In the genomic region with DNA sequence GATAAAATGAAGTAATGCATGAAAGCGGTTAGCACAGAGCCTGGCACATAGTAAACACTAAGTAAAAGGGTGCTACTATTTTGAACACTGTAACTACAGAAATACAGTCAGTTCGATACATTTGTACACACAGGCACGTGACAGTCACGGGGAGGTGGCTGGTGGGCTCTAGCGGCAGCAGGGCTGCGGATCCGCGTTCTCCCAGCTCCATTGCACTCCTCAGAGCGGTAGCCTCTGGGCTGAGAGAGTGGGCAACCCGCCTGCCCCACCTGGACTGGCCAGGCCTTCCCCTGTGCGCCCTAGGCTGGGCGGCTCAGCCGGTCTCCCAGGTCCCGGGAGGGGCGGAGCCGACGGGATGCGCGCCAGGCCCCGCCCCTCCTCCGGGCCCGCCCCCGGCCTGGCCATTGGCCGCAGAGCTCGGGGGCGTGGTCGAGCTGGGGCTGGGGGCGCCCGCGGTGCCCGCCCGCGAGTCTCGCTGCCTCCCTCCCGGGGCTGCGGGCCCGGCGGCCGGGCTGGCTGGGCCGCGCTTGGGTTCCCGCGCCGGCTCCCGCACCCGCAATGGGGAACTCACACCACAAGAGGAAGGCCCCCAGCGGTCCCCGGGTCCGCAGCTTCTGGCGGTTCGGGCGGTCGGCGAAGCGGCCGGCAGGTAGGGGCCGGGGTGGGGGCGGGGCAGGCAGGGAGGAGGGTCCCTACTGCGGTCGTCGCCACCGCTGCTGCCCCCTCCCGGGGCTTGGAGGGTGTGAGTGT, we compare ENCODE assay signal across 8 cellular contexts. TPM values are rescaled to one million over a fixed set of nuclear protein-coding genes. Genes with fewer than 3 reads are reported as not detected.
A peak's percentile ranks its signal among the peaks of the same experiment; 100 is the strongest.
DNase-seq lines count a peak whose midpoint lies in the region; ATAC-seq, FAIRE-seq and TF ChIP-seq lines count a peak whose summit lies in the region.

No MANE protein-coding gene starts in this region.

- H4K20me1 ChIP-seq in SK-N-SH (ENCODE audit: insufficient read depth): no peaks in the 10 kb centered on the region

- H3K9me3 ChIP-seq in HUES48 (ENCODE audit: control insufficient read depth, insufficient read depth, low read length) (no peaks in the 10 kb centered on the region), SK-N-SH (no peaks in the 10 kb centered on the region), pancreas (no peaks in the 10 kb centered on the region)

- H3K9ac ChIP-seq in HUES48 (ENCODE audit: low read depth, low read length) (peak overlapping the region; percentile 76; the same call in 1 of the 2 replicates), SK-N-SH (peak overlapping the region; percentile 52; the same call in 1 of the 2 replicates)

- no peaks in the 10 kb centered on the region for H3K9me2 ChIP-seq in SK-N-SH

- no peaks in the 10 kb centered on the region for H3K27me3 Mint-ChIP-seq in type B pancreatic cell

- peak overlapping the region; percentile 96 for H3K4me3 Mint-ChIP-seq in type B pancreatic cell

- H3K4me1 ChIP-seq in HUES48 (ENCODE audit: control insufficient read depth, insufficient read depth, low read length) (peaks cover 30% of the 10 kb centered on the region), SK-N-SH (ENCODE audit: control insufficient read depth in 1 of 2, insufficient read depth in 2 of 2, low read depth in 1 of 2, low read length in 1 of 2) (peaks cover 0 to 17% of the 10 kb centered on the region in 2 experiments; a peak in 1 of 4 replicates), pancreas (peaks cover 16 to 32% (median 27%) of the 10 kb centered on the region in 3 donors)

- H3K36me3 Mint-ChIP-seq in activated naive CD4-positive, alpha-beta T cell treated with anti-CD3 and anti-CD28 coated beads, Interleukin-2, amount 50 U/mL, for 72 hours: no peaks in the 10 kb centered on the region
- H3K36me3 Mint-ChIP-seq in type B pancreatic cell: peaks cover 4% of the 10 kb centered on the region

- H3K27ac ChIP-seq in HUES48 (ENCODE audit: low read depth, low read length): peak overlapping the region; percentile 86
- no peak overlapping the region; a peak in 1 of 4 replicates for H3K27ac ChIP-seq in SK-N-SH (ENCODE audit: low read depth in 2 of 2, low read length in 1 of 2)
- peak overlapping the region; percentile 81 to 99 (median 90) for H3K27ac ChIP-seq in pancreas

- intact Hi-C loops in head of caudate nucleus (cut with DNase I) (no loop called here), pancreas (cut with DNase I) (no loop called here)

- H3K4me2 ChIP-seq in SK-N-SH: peak overlapping the region; percentile 97

- TF ChIP-seq EP300 in SK-N-SH (IDR thresholded peaks at IDR 0.05; ENCODE audit: borderline replicate concordance in 1 of 2, low read depth in 1 of 2, low read length in 1 of 2): no peak

- H3K27ac Mint-ChIP-seq in activated naive CD4-positive, alpha-beta T cell treated with anti-CD3 and anti-CD28 coated beads, Interleukin-2, amount 50 U/mL, for 72 hours: no peak overlapping the region
- peak overlapping the region; percentile 100 for H3K27ac Mint-ChIP-seq in type B pancreatic cell

- CTCF ChIA-PET in SK-N-SH (lab: Yijun Ruan, JAX): interaction anchor here (1.2 to 6.6 kb wide), 3 partner anchors 11 to 42 kb away, joined by 5 to 56 read pairs (median 10); no protein-coding TSS in a partner anchor

- WGBS in SK-N-SH (ENCODE audit: low lambda C conversion rate): 17% methylated on average over 6 of the region's 63 CpGs
- WGBS in pancreas, 2 donors: 1% methylated on average over 33 to 63 of the region's 63 CpGs

- H3K4me3 ChIP-seq in HUES48 (ENCODE audit: low read depth, low read length): peak overlapping the region; percentile 92
- H3K4me3 ChIP-seq in SK-N-SH (ENCODE audit: low read depth in 2 of 2, low read length in 1 of 2): peak overlapping the region; percentile 65 to 71
- peak overlapping the region; percentile 80 to 87 (median 82) for H3K4me3 ChIP-seq in pancreas

- in situ Hi-C loops in GM13977 (cut with MboI; ENCODE audit: low pct_unique_long_range_greater_than_20kb, low sequenced_read_pairs, unreplicated experiment): no loop called here

- H3K79me2 ChIP-seq in SK-N-SH (ENCODE audit: insufficient read depth): no peaks in the 10 kb centered on the region

- no peaks in the 10 kb centered on the region for H3K27me3 ChIP-seq in HUES48 (ENCODE audit: control insufficient read depth, insufficient read depth, low read length)
- H3K27me3 ChIP-seq in SK-N-SH (ENCODE audit: insufficient read depth): no peaks in the 10 kb centered on the region
- H3K27me3 ChIP-seq in pancreas: no peaks in the 10 kb centered on the region

- no peak for TF ChIP-seq CTCF in GM13977 (IDR thresholded peaks at IDR 0.05; ENCODE audit: extremely low read depth, insufficient read depth, missing control alignments)
- TF ChIP-seq CTCF in SK-N-SH (IDR thresholded peaks at IDR 0.05): no peak
- no peak for TF ChIP-seq CTCF in pancreas (IDR thresholded peaks at IDR 0.05)
- peak; percentile 2 for TF ChIP-seq CTCF in type B pancreatic cell (conservative IDR thresholded peaks at IDR 0.05)

- peaks cover 6% of the 10 kb centered on the region for H3F3A ChIP-seq in SK-N-SH (replicated peaks; ENCODE audit: insufficient read depth)

- POLR2A ChIA-PET in SK-N-SH (lab: Yijun Ruan, JAX): no interaction called here

- peaks cover 38% of the 10 kb centered on the region for H3K4me1 Mint-ChIP-seq in type B pancreatic cell (ENCODE audit: unreplicated experiment)

- FAIRE-seq in pancreas (lab: Jason Lieb, UNC): no peak

- peak; percentile 87 to 90 for ATAC-seq in activated naive CD4-positive, alpha-beta T cell treated with anti-CD3 and anti-CD28 coated beads, Interleukin-2, amount 50 U/mL, for 72 hours
- peak; percentile 81 to 92 (median 88) for ATAC-seq in pancreas
- no peak for ATAC-seq in HG03095 (IDR thresholded peaks at IDR 0.05; ENCODE audit: unreplicated experiment)

- H3K36me3 ChIP-seq in HUES48 (ENCODE audit: control insufficient read depth, insufficient read depth, low read length) (no peaks in the 10 kb centered on the region), SK-N-SH (replicated peaks in 1 of 2; ENCODE audit: control insufficient read depth in 1 of 2, insufficient read depth in 2 of 2, low read length in 1 of 2) (no peaks in the 10 kb centered on the region), pancreas (no peaks in the 10 kb centered on the region)

- peak overlapping the region; percentile 87; the same call in 1 of the 2 replicates for H2AFZ ChIP-seq in SK-N-SH (ENCODE audit: low read depth)

- DNase-seq in GM13977 (ENCODE audit: low spot score) (peak; percentile 96), SK-N-SH (peak; percentile 100), head of caudate nucleus (peak in 41 of 42 donors; percentile 14 to 84 (median 69)), pancreas (peak; percentile 83 to 94 (median 89)), type B pancreatic cell (ENCODE audit: extremely low spot score, unreplicated experiment) (peak; percentile 90)
- peak; percentile 73 to 80 for DNase-seq in activated naive CD4-positive, alpha-beta T cell treated with anti-CD3 and anti-CD28 coated beads, Interleukin-2, amount 50 U/mL, for 72 hours (ENCODE audit: low spot score in 2 of 2)

- H3K9me3 Mint-ChIP-seq in activated naive CD4-positive, alpha-beta T cell treated with anti-CD3 and anti-CD28 coated beads, Interleukin-2, amount 50 U/mL, for 72 hours: no peaks in the 10 kb centered on the region
- no peaks in the 10 kb centered on the region for H3K9me3 Mint-ChIP-seq in type B pancreatic cell

- TF ChIP-seq RAD21 in SK-N-SH (IDR thresholded peaks at IDR 0.05; ENCODE audit: low read length): no peak

TF ChIP-seq in SK-N-SH, 30 proteins besides CTCF, POLR2A, EP300 and RAD21:
- TF ChIP-seq MXI1 (IDR thresholded peaks at IDR 0.05; ENCODE audit: low read depth, low read length) (peak; percentile 70), RCOR1 (IDR thresholded peaks at IDR 0.05; ENCODE audit: low read length) (0 out of 2 replicates have a peak, but pooled peaks have one; percentile 14), TEAD4 (IDR thresholded peaks at IDR 0.05; ENCODE audit: borderline replicate concordance, insufficient read depth) (no peak), SMC3 (IDR thresholded peaks at IDR 0.05; ENCODE audit: low read depth, low read length) (no peak), NRF1 (IDR thresholded peaks at IDR 0.05; ENCODE audit: low read depth, low read length) (peak; percentile 24; the same call in 1 of the 2 replicates), CHD2 (IDR thresholded peaks at IDR 0.05; ENCODE audit: low read length, partially characterized antibody) (no peak), FOXM1 (IDR thresholded peaks at IDR 0.05; ENCODE audit: low read depth) (no peak), TAF1 (IDR thresholded peaks at IDR 0.05; ENCODE audit: borderline replicate concordance, low read depth, low read length) (no peak), JUND (IDR thresholded peaks at IDR 0.05) (no peak)
- TF ChIP-seq, protein P1, sequence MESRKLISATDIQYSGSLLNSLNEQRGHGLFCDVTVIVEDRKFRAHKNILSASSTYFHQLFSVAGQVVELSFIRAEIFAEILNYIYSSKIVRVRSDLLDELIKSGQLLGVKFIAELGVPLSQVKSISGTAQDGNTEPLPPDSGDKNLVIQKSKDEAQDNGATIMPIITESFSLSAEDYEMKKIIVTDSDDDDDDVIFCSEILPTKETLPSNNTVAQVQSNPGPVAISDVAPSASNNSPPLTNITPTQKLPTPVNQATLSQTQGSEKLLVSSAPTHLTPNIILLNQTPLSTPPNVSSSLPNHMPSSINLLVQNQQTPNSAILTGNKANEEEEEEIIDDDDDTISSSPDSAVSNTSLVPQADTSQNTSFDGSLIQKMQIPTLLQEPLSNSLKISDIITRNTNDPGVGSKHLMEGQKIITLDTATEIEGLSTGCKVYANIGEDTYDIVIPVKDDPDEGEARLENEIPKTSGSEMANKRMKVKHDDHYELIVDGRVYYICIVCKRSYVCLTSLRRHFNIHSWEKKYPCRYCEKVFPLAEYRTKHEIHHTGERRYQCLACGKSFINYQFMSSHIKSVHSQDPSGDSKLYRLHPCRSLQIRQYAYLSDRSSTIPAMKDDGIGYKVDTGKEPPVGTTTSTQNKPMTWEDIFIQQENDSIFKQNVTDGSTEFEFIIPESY (IDR thresholded peaks at IDR 0.05; ENCODE audit: borderline replicate concordance, low read depth): no peak
- TF ChIP-seq, protein P2, sequence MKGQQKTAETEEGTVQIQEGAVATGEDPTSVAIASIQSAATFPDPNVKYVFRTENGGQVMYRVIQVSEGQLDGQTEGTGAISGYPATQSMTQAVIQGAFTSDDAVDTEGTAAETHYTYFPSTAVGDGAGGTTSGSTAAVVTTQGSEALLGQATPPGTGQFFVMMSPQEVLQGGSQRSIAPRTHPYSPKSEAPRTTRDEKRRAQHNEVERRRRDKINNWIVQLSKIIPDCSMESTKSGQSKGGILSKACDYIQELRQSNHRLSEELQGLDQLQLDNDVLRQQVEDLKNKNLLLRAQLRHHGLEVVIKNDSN (IDR thresholded peaks at IDR 0.05; ENCODE audit: borderline replicate concordance, low read depth): peak; percentile 83

RNA-seq across cellular contexts. Expression of a gene that starts 51.1 kb away (rescaled TPM):
- 25.6 and 32.0 TPM in 2 replicates for polyA plus RNA-seq in SK-N-SH (2012; rRNA removed)
- polyA plus RNA-seq in SK-N-SH (2012; cell fraction: cytosol; rRNA removed): 40.4 and 45.3 TPM in 2 replicates
- 26.0 and 30.2 TPM in 2 replicates for polyA plus RNA-seq in SK-N-SH (2012; cell fraction: nucleus; rRNA removed)
- not detected for total RNA-seq in activated naive CD4-positive, alpha-beta T cell treated with anti-CD3 and anti-CD28 coated beads, Interleukin-2, amount 50 U/mL, for 72 hours
- total RNA-seq in pancreas: 1 to 10 TPM in 3 of 6 donors, under 1 TPM in 3; 0.28 to 1.3 (median 0.80) TPM
- polyA plus RNA-seq in pancreas: under 1 TPM; 0.52 to 0.91 TPM
- total RNA-seq in type B pancreatic cell (ENCODE audit: low replicate concordance): 1.2 and 1.3 TPM in 2 replicates

Comparison
In these comparisons a context has a peak if more than half of its experiments do, and no peak if none do; other contexts are left out.
1. H3K27ac ChIP-seq: peak in HUES48 (single experiment) and pancreas (4 of 4); none in SK-N-SH (0 of 2).
2. Peak in every context shown above with its lines, with median percentiles within 50 percentile points of each other: DNase-seq and H3K4me3 ChIP-seq.